ENCODE assay signal across 1 cellular context in genomic region chr19:10510301-10510802, GRCh38.
TF ChIP-seq lines count a peak whose summit lies in the region.

No MANE protein-coding gene starts in this region.

TF ChIP-seq in HepG2, 621 proteins besides CTCF, POLR2A, EP300 and RAD21 (continued from another document and continues in another):
- TF ChIP-seq, protein P1, sequence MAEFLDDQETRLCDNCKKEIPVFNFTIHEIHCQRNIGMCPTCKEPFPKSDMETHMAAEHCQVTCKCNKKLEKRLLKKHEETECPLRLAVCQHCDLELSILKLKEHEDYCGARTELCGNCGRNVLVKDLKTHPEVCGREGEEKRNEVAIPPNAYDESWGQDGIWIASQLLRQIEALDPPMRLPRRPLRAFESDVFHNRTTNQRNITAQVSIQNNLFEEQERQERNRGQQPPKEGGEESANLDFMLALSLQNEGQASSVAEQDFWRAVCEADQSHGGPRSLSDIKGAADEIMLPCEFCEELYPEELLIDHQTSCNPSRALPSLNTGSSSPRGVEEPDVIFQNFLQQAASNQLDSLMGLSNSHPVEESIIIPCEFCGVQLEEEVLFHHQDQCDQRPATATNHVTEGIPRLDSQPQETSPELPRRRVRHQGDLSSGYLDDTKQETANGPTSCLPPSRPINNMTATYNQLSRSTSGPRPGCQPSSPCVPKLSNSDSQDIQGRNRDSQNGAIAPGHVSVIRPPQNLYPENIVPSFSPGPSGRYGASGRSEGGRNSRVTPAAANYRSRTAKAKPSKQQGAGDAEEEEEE (CRISPR knock-in tag; IDR thresholded peaks at IDR 0.05; ENCODE audit: borderline replicate concordance): no peak
- TF ChIP-seq, protein P2, sequence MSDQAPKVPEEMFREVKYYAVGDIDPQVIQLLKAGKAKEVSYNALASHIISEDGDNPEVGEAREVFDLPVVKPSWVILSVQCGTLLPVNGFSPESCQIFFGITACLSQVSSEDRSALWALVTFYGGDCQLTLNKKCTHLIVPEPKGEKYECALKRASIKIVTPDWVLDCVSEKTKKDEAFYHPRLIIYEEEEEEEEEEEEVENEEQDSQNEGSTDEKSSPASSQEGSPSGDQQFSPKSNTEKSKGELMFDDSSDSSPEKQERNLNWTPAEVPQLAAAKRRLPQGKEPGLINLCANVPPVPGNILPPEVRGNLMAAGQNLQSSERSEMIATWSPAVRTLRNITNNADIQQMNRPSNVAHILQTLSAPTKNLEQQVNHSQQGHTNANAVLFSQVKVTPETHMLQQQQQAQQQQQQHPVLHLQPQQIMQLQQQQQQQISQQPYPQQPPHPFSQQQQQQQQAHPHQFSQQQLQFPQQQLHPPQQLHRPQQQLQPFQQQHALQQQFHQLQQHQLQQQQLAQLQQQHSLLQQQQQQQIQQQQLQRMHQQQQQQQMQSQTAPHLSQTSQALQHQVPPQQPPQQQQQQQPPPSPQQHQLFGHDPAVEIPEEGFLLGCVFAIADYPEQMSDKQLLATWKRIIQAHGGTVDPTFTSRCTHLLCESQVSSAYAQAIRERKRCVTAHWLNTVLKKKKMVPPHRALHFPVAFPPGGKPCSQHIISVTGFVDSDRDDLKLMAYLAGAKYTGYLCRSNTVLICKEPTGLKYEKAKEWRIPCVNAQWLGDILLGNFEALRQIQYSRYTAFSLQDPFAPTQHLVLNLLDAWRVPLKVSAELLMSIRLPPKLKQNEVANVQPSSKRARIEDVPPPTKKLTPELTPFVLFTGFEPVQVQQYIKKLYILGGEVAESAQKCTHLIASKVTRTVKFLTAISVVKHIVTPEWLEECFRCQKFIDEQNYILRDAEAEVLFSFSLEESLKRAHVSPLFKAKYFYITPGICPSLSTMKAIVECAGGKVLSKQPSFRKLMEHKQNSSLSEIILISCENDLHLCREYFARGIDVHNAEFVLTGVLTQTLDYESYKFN (CRISPR knock-in tag; conservative IDR thresholded peaks at IDR 0.05): peak; percentile 58
- TF ChIP-seq EEA1 (CRISPR knock-in tag; IDR thresholded peaks at IDR 0.05; ENCODE audit: borderline replicate concordance): no peak
- no peak for TF ChIP-seq ZNF280D (CRISPR knock-in tag; IDR thresholded peaks at IDR 0.05)
- TF ChIP-seq DPF2 (CRISPR knock-in tag; IDR thresholded peaks at IDR 0.05; ENCODE audit: borderline replicate concordance, low read depth): no peak
- TF ChIP-seq, protein P3, sequence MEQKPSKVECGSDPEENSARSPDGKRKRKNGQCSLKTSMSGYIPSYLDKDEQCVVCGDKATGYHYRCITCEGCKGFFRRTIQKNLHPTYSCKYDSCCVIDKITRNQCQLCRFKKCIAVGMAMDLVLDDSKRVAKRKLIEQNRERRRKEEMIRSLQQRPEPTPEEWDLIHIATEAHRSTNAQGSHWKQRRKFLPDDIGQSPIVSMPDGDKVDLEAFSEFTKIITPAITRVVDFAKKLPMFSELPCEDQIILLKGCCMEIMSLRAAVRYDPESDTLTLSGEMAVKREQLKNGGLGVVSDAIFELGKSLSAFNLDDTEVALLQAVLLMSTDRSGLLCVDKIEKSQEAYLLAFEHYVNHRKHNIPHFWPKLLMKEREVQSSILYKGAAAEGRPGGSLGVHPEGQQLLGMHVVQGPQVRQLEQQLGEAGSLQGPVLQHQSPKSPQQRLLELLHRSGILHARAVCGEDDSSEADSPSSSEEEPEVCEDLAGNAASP (CRISPR knock-in tag; IDR thresholded peaks at IDR 0.05; ENCODE audit: borderline replicate concordance): peak; percentile 15; the same call in 1 of the 2 replicates
- TF ChIP-seq FOXO4 (CRISPR knock-in tag; conservative IDR thresholded peaks at IDR 0.05): no peak
- no peak for TF ChIP-seq ZNF275 (CRISPR knock-in tag; IDR thresholded peaks at IDR 0.05; ENCODE audit: borderline replicate concordance)
- no peak for TF ChIP-seq ZNF83 (CRISPR knock-in tag; IDR thresholded peaks at IDR 0.05; ENCODE audit: borderline replicate concordance)
- TF ChIP-seq HNRNPLL (IDR thresholded peaks at IDR 0.05; ENCODE audit: low read depth, low read length, poor library complexity, severe bottlenecking): peak; percentile 42
- no peak for TF ChIP-seq GLI4 (CRISPR knock-in tag; IDR thresholded peaks at IDR 0.05; ENCODE audit: borderline replicate concordance)
- TF ChIP-seq ZFY (CRISPR knock-in tag; IDR thresholded peaks at IDR 0.05): no peak
- no peak for TF ChIP-seq CCDC6 (CRISPR knock-in tag; IDR thresholded peaks at IDR 0.05)
- TF ChIP-seq, protein P4, sequence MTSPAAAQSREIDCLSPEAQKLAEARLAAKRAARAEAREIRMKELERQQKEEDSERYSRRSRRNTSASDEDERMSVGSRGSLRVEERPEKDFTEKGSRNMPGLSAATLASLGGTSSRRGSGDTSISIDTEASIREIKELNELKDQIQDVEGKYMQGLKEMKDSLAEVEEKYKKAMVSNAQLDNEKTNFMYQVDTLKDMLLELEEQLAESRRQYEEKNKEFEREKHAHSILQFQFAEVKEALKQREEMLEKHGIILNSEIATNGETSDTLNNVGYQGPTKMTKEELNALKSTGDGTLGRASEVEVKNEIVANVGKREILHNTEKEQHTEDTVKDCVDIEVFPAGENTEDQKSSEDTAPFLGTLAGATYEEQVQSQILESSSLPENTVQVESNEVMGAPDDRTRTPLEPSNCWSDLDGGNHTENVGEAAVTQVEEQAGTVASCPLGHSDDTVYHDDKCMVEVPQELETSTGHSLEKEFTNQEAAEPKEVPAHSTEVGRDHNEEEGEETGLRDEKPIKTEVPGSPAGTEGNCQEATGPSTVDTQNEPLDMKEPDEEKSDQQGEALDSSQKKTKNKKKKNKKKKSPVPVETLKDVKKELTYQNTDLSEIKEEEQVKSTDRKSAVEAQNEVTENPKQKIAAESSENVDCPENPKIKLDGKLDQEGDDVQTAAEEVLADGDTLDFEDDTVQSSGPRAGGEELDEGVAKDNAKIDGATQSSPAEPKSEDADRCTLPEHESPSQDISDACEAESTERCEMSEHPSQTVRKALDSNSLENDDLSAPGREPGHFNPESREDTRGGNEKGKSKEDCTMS (CRISPR knock-in tag; conservative IDR thresholded peaks at IDR 0.05): no peak
- no peak for TF ChIP-seq ZNF737 (CRISPR knock-in tag; IDR thresholded peaks at IDR 0.05; ENCODE audit: borderline replicate concordance)
- TF ChIP-seq ZNF30 (CRISPR knock-in tag; IDR thresholded peaks at IDR 0.05): no peak
- no peak for TF ChIP-seq ZEB1 (IDR thresholded peaks at IDR 0.05; ENCODE audit: insufficient replicate concordance, low read depth)
- no peak for TF ChIP-seq ZNF510 (CRISPR knock-in tag; IDR thresholded peaks at IDR 0.05; ENCODE audit: low read depth)
- TF ChIP-seq FOXJ3 (CRISPR knock-in tag; IDR thresholded peaks at IDR 0.05; ENCODE audit: borderline replicate concordance): no peak
- 0 out of 2 replicates have a peak, but pooled peaks have one; percentile 31 for TF ChIP-seq ESRRA (CRISPR knock-in tag; IDR thresholded peaks at IDR 0.05; ENCODE audit: low read depth)
- TF ChIP-seq, protein P5, sequence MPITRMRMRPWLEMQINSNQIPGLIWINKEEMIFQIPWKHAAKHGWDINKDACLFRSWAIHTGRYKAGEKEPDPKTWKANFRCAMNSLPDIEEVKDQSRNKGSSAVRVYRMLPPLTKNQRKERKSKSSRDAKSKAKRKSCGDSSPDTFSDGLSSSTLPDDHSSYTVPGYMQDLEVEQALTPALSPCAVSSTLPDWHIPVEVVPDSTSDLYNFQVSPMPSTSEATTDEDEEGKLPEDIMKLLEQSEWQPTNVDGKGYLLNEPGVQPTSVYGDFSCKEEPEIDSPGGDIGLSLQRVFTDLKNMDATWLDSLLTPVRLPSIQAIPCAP (CRISPR knock-in tag; IDR thresholded peaks at IDR 0.05; ENCODE audit: low read depth): no peak
- no peak for TF ChIP-seq GATAD1 (CRISPR knock-in tag; IDR thresholded peaks at IDR 0.05)
- no peak for TF ChIP-seq PHF20 (CRISPR knock-in tag; IDR thresholded peaks at IDR 0.05)
- TF ChIP-seq ZNF234 (CRISPR knock-in tag; conservative IDR thresholded peaks at IDR 0.05): no peak
- TF ChIP-seq YEATS2 (CRISPR knock-in tag; IDR thresholded peaks at IDR 0.05; ENCODE audit: borderline replicate concordance): no peak
- no peak for TF ChIP-seq TEF (CRISPR knock-in tag; IDR thresholded peaks at IDR 0.05)
- TF ChIP-seq SMC3 (IDR thresholded peaks at IDR 0.05; ENCODE audit: low read length): no peak
- TF ChIP-seq FOXC1 (CRISPR knock-in tag; IDR thresholded peaks at IDR 0.05; ENCODE audit: borderline replicate concordance): no peak
- TF ChIP-seq ZNF552 (CRISPR knock-in tag; IDR thresholded peaks at IDR 0.05; ENCODE audit: borderline replicate concordance): no peak
- TF ChIP-seq MEF2D (CRISPR knock-in tag; IDR thresholded peaks at IDR 0.05): no peak
- 0 out of 2 replicates have a peak, but pooled peaks have one; percentile 12 for TF ChIP-seq GATAD2A (CRISPR knock-in tag; IDR thresholded peaks at IDR 0.05)
